In the genomic region with DNA sequence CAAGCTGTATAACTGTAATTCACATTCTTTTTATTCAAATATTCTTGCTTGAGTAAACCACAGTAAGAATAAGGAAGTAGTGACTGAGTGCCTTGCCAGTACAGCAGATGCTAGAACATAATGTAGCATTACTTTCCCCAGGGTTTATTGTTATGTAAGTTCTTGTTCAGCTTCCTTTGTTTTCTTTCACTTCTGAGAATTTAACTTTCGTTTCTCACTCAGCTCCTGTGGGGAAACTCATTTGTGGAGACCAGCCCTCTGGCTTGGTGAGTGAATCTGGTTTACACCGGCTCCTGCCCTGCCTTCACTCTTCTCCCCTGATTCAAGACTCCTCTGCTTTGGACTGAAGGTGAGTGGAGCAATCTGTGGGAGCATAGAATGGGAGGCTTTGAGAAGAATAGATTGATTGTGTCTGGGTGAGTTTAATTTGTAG, we compare ENCODE assay signal across 9 cellular contexts. TPM values are rescaled to one million over a fixed set of nuclear protein-coding genes. Genes with fewer than 3 reads are reported as not detected.
DNase-seq lines count a peak whose midpoint lies in the region; ATAC-seq and TF ChIP-seq lines count a peak whose summit lies in the region.
"Had no signal": no experiment of that assay in that cellular context is flagged by ENCODE, and none has a peak within 500 bp of the region (broad histone marks: within the 10 kb centered on the region; RNA-seq: fewer than 3 reads in every experiment).

A gene with protein sequence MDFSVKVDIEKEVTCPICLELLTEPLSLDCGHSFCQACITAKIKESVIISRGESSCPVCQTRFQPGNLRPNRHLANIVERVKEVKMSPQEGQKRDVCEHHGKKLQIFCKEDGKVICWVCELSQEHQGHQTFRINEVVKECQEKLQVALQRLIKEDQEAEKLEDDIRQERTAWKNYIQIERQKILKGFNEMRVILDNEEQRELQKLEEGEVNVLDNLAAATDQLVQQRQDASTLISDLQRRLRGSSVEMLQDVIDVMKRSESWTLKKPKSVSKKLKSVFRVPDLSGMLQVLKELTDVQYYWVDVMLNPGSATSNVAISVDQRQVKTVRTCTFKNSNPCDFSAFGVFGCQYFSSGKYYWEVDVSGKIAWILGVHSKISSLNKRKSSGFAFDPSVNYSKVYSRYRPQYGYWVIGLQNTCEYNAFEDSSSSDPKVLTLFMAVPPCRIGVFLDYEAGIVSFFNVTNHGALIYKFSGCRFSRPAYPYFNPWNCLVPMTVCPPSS (plus strand): TSS at position 240 of the 433 bp plus-strand sequence. CDS start 6,443 bp downstream, outside the sequence.

- DNase-seq in dedifferentiated amniotic fluid mesenchymal stem cell (ENCODE audit: extremely low spot score) (peak; percentile 49), left lung (peak in 1 of 2 donors; percentile 71), NCI-H2081 (lab: John Stamatoyannopoulos, UW) (no peak)
- DNase-seq in stimulated activated CD4-positive, alpha-beta T cell treated with anti-CD3 and anti-CD28 coated beads, Interleukin-4, amount 100 ng/mL, for 4 hours: peak; percentile 20 to 61

- intact Hi-C loops in left lung (cut with DNase I): no loop called here

- H3K27me3 ChIP-seq in BLaER1 (no peaks in the 10 kb centered on the region), left lung (no peaks in the 10 kb centered on the region)

- H3K9me3 ChIP-seq in BLaER1 (no peaks in the 10 kb centered on the region), left lung (no peaks in the 10 kb centered on the region)

- H3K4me2 ChIP-seq in BLaER1: peak within 1 kb of the TSS; percentile 98
- H3K4me2 ChIP-seq: KMS-11 had no signal

- H3K27ac ChIP-seq in BLaER1 (peak within 1 kb of the TSS; percentile 88), left lung (peak within 1 kb of the TSS; percentile 94 to 95)
- H3K27ac ChIP-seq: KMS-11 had no signal

- no peak for TF ChIP-seq CTCF in left lung (IDR thresholded peaks at IDR 0.05)

- ATAC-seq in GM19467 (IDR thresholded peaks at IDR 0.05; ENCODE audit: unreplicated experiment) (peak; percentile 68), HG03571 (IDR thresholded peaks at IDR 0.05; ENCODE audit: unreplicated experiment) (peak; percentile 75), left lung (peak; percentile 76)
- peak; percentile 73 to 75 for ATAC-seq in activated CD4-positive, CD25-positive, alpha-beta regulatory T cell treated with anti-CD3 and anti-CD28 coated beads, Interleukin-2, amount 50 U/mL, for 24 hours

- H3K36me3 ChIP-seq in BLaER1: peaks cover 14% of the 10 kb centered on the region
- peaks cover 0 to 5% of the 10 kb centered on the region in 2 donors for H3K36me3 ChIP-seq in left lung

- no peaks in the 10 kb centered on the region; the same call in 1 of the 2 replicates for H4K20me1 ChIP-seq in BLaER1

- peak within 1 kb of the TSS; percentile 87 for H3K9ac ChIP-seq in BLaER1
- H3K9ac ChIP-seq: KMS-11 had no signal

- peak within 1 kb of the TSS; percentile 73 for H3K4me3 ChIP-seq in BLaER1
- H3K4me3 ChIP-seq in left lung: peak within 1 kb of the TSS; percentile 31 to 58

- H3K4me1 ChIP-seq in BLaER1: peaks cover 35% of the 10 kb centered on the region
- peaks cover 0 to 44% of the 10 kb centered on the region in 2 donors for H3K4me1 ChIP-seq in left lung

RNA-seq across cellular contexts. Expression of the gene that starts here (rescaled TPM):
- total RNA-seq in left lung: 100 to 1,000 TPM; 122 to 137 TPM

Comparison
In these comparisons a context has a peak if more than half of its experiments do, and no peak if none do; other contexts are left out.
1. DNase-seq: peak in dedifferentiated amniotic fluid mesenchymal stem cell (single experiment) and stimulated activated CD4-positive, alpha-beta T cell treated with anti-CD3 and anti-CD28 coated beads, Interleukin-4, amount 100 ng/mL, for 4 hours (2 of 2); none in NCI-H2081 (0 of 2).
2. Peak in every context shown above with its lines, with median percentiles within 50 percentile points of each other: ATAC-seq.